In the genomic region with DNA sequence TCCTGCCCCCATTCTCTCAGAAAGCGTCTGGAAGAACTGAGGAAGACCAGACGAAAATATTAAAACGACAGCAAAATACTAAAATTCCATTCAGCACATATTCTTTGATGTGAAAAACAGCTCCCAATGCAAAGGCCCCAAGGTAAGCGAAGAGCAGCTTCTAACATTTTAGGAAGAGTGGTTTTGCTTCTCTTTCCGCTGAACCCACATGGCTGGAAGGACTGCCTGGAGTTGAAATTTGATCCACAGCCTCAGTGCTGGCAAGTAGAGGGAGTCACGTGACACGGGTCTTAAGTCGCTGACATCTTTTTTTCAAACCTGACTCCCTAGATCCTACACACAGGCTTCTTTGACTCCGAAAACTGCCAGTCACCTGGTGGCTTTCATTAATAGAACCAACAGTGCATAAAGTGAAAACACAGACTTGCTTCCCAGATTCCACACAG, we compare ENCODE assay signal across 8 cellular contexts. TPM values are rescaled to one million over a fixed set of nuclear protein-coding genes. Genes with fewer than 3 reads are reported as not detected.
A peak's percentile ranks its signal among the peaks of the same experiment; 100 is the strongest.
DNase-seq lines count a peak whose midpoint lies in the region; ATAC-seq and TF ChIP-seq lines count a peak whose summit lies in the region.

A gene (minus strand): TSS at position 233 of the 446 bp plus-strand sequence. CDS start 221 bp downstream, at position 12.

- DNase-seq in Ammon's horn (ENCODE audit: low spot score) (peak; percentile 90), MG63 (peak; percentile 80), SK-N-DZ (ENCODE audit: low spot score) (peak; percentile 96), erythroblast (lab: John Stamatoyannopoulos, UW) (peak; percentile 91 to 95), mesenteric fat pad (ENCODE audit: low spot score) (no peak), thyroid gland (peak; percentile 91)

- 3 to 6% methylated on average over 9 of the region's 9 CpGs for WGBS in thyroid gland, 2 donors

- H3K4me3 ChIP-seq in MG63 (peak within 1 kb of the TSS; percentile 62), thyroid gland (replicated peaks in 1 of 3) (peak within 1 kb of the TSS in 2 of 3 donors; percentile 7 to 12)

- H3K27ac ChIP-seq in thyroid gland, result peak within 1 kb of the TSS; percentile 68 to 78 (median 74)

- H3K4me1 ChIP-seq in thyroid gland, result peaks cover 10 to 11% of the 10 kb centered on the region in 2 donors

- TF ChIP-seq CTCF in thyroid gland (IDR thresholded peaks at IDR 0.05), result peak in 2 of 6 experiments; percentile 14 to 23

- TF ChIP-seq POLR2A in erythroblast (IDR thresholded peaks at IDR 0.05; ENCODE audit: low read length) (peak; percentile 81), thyroid gland (IDR thresholded peaks at IDR 0.05) (peak in 1 of 2 donors; percentile 65)

- ATAC-seq in GM19395 (IDR thresholded peaks at IDR 0.05; ENCODE audit: unreplicated experiment) (peak; percentile 78), HG02870 (IDR thresholded peaks at IDR 0.05; ENCODE audit: unreplicated experiment) (no peak)

- H3K36me3 ChIP-seq in MG63 (no peaks in the 10 kb centered on the region), thyroid gland (no peaks in the 10 kb centered on the region)

- H3K27me3 ChIP-seq in MG63 (no peaks in the 10 kb centered on the region), thyroid gland (no peaks in the 10 kb centered on the region)

- intact Hi-C loops in thyroid gland (cut with DNase I), result no loop called here

- H3K9me3 ChIP-seq in MG63, result no peaks in the 10 kb centered on the region
- no peaks in the 10 kb centered on the region for H3K9me3 ChIP-seq in thyroid gland

RNA-seq across cellular contexts. Expression of the gene that starts here (rescaled TPM):
- 6.4 and 13.7 TPM in 2 replicates for total RNA-seq in MG63 (2014; rRNA removed; shearing (Covaris generic); ENCODE audit: low replicate concordance)
- polyA plus RNA-seq in SK-N-DZ (2014; cell fraction: cytosol; rRNA removed), result 14.9 and 16.4 TPM in 2 replicates
- 12.8 and 16.1 TPM in 2 replicates for polyA plus RNA-seq in SK-N-DZ (2014; cell fraction: nucleus; rRNA removed)
- total RNA-seq in mesenteric fat pad, result 29.6 TPM
- 100 to 1,000 TPM; 157 to 327 (median 202) TPM for total RNA-seq in thyroid gland
